Comparison of ENCODE assay signal across 21 cellular contexts in genomic region chr2:85088921-85089320, GRCh38. TPM values are rescaled to one million over a fixed set of nuclear protein-coding genes. Genes with fewer than 3 reads are reported as not detected.
"Had no signal": no experiment of that assay in that cellular context is flagged by ENCODE, and none has a peak within 500 bp of the region (broad histone marks: within the 10 kb centered on the region; RNA-seq: fewer than 3 reads in every experiment).

No MANE protein-coding gene starts in this region.

- H3K27me3 ChIP-seq: upper lobe of left lung, uterus had no signal

- H3K4me3 Mint-ChIP-seq: dendritic cell treated with granulocyte-macrophage colony-stimulating factor and Interleukin-4, amounts not matched to agents 40 ng/mL and 50 ng/mL, for 4 days; naive thymus-derived CD8-positive, alpha-beta T cell; stimulated activated memory B cell treated with anti-CD40 and anti-IgM and Interleukin-4, amounts not matched to agents 10 μg/mL and 1 μg/mL and 100 μg/mL, for 72 hours; stimulated activated naive CD8-positive, alpha-beta T cell treated with anti-CD3 and anti-CD28 coated beads, Interleukin-15, Interleukin-2, amounts not matched to agents 100 ng/mL and 50 ng/mL, for 24 hours had no signal

- H3K27ac Mint-ChIP-seq: dendritic cell treated with granulocyte-macrophage colony-stimulating factor and Interleukin-4, amounts not matched to agents 40 ng/mL and 50 ng/mL, for 4 days; stimulated activated memory B cell treated with anti-CD40 and anti-IgM and Interleukin-4, amounts not matched to agents 10 μg/mL and 1 μg/mL and 100 μg/mL, for 72 hours; stimulated activated naive CD8-positive, alpha-beta T cell treated with anti-CD3 and anti-CD28 coated beads, Interleukin-15, Interleukin-2, amounts not matched to agents 100 ng/mL and 50 ng/mL, for 24 hours had no signal

- H3K4me1 Mint-ChIP-seq: naive thymus-derived CD8-positive, alpha-beta T cell; stimulated activated memory B cell treated with anti-CD40 and anti-IgM and Interleukin-4, amounts not matched to agents 10 μg/mL and 1 μg/mL and 100 μg/mL, for 72 hours had no signal

- H3K27ac ChIP-seq: heart right ventricle, neutrophil, spleen, tibial artery, upper lobe of left lung, uterus had no signal

- H3K4me1 ChIP-seq: spleen, tibial artery, upper lobe of left lung, uterus had no signal

- DNase-seq: foreskin melanocyte; heart right ventricle; hypothalamus; left colon; left ventricle myocardium superior; mucosa of descending colon; naive thymus-derived CD8-positive, alpha-beta T cell; posterior cingulate gyrus; spleen; stimulated activated CD4-positive, alpha-beta T cell treated with anti-CD3 and anti-CD28 coated beads, Interleukin-15, amount 100 ng/mL, for 24 hours; stimulated activated CD4-positive, alpha-beta T cell treated with anti-CD3 and anti-CD28 coated beads, Interleukin-1b, Interleukin-23, amount 100 ng/mL, for 48 hours; stimulated activated CD4-positive, alpha-beta T cell treated with anti-CD3 and anti-CD28 coated beads, Interleukin-4, amount 100 ng/mL, for 24 hours; tibial artery; upper lobe of left lung; uterus had no signal

- H3K9me3 Mint-ChIP-seq: dendritic cell treated with granulocyte-macrophage colony-stimulating factor and Interleukin-4, amounts not matched to agents 40 ng/mL and 50 ng/mL, for 4 days; stimulated activated naive CD8-positive, alpha-beta T cell treated with anti-CD3 and anti-CD28 coated beads, Interleukin-15, Interleukin-2, amounts not matched to agents 100 ng/mL and 50 ng/mL, for 24 hours had no signal

- H3K36me3 Mint-ChIP-seq: stimulated activated memory B cell treated with anti-CD40 and anti-IgM and Interleukin-4, amounts not matched to agents 10 μg/mL and 1 μg/mL and 100 μg/mL, for 72 hours had no signal

- H3K36me3 ChIP-seq: heart right ventricle, neutrophil, spleen, tibial artery, upper lobe of left lung, uterus had no signal

- H3K9me3 ChIP-seq: mucosa of descending colon, neutrophil, spleen, tibial artery, upper lobe of left lung, uterus had no signal

- H3K4me3 ChIP-seq: heart right ventricle, lung, mucosa of descending colon, spleen, tibial artery, upper lobe of left lung, uterus had no signal

RNA-seq across cellular contexts. Expression of gene TCF7L1, which starts 44.3 kb away (rescaled TPM):
- total RNA-seq: naive thymus-derived CD8-positive, alpha-beta T cell had no signal
- polyA plus RNA-seq: neural cell had no signal
